22 cellular contexts compared by ENCODE assay signal in the genomic region with DNA sequence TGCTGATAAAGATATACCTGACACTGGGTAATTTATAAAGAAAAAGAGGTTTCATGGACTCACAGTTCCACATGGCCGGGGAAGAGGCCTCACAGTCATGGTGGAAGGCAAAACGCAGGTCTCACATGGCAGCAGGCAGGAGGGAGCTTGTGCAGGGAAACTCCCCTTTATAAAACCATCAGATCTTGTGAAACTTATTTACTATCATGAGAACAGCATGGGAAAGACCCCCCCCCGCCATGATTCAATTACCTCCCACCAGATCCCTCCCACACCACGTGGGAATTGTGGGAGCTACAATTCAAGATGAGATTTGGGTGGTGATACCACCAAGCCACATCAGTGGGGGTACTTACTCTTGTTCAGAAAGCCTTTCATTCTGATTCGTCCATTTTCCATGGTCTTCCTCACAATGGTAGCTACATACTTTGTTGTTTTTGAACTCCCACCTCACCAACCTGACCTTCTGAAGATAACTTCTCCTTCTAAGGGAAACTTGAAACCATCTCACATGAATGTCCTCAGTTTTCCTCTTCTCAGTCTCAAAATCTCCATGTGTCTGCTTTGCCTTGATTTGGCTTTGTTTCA.
"Had no signal": no experiment of that assay in that cellular context is flagged by ENCODE, and none has a peak within 500 bp of the region (broad histone marks: within the 10 kb centered on the region; RNA-seq: fewer than 3 reads in every experiment).

No MANE protein-coding gene starts in this region.

- ATAC-seq: foreskin keratinocyte; left lung; mucosa of descending colon; naive thymus-derived CD4-positive, alpha-beta T cell; right lobe of liver; stimulated activated memory B cell treated with anti-CD40 and anti-IgM and Interleukin-4, amounts not matched to agents 10 μg/mL and 1 μg/mL and 100 μg/mL, for 72 hours; T-helper 17 cell had no signal

- H3K4me3 Mint-ChIP-seq: activated CD4-positive, alpha-beta memory T cell treated with anti-CD3 and anti-CD28 coated beads for 36 hours; dendritic cell treated with granulocyte-macrophage colony-stimulating factor and Interleukin-4, amounts not matched to agents 40 ng/mL and 50 ng/mL, for 4 days; naive thymus-derived CD4-positive, alpha-beta T cell; stimulated activated memory B cell treated with anti-CD40 and anti-IgM and Interleukin-4, amounts not matched to agents 10 μg/mL and 1 μg/mL and 100 μg/mL, for 72 hours; T-helper 17 cell had no signal

- H3K4me1 Mint-ChIP-seq: stimulated activated memory B cell treated with anti-CD40 and anti-IgM and Interleukin-4, amounts not matched to agents 10 μg/mL and 1 μg/mL and 100 μg/mL, for 72 hours; T-helper 17 cell had no signal

- DNase-seq: activated CD4-positive, alpha-beta memory T cell treated with anti-CD3 and anti-CD28 coated beads for 36 hours; activated CD4-positive, CD25-positive, alpha-beta regulatory T cell; activated CD8-positive, alpha-beta memory T cell treated with anti-CD3 and anti-CD28 coated beads, Interleukin-2, amount 50 U/mL, for 48 hours; activated gamma-delta T cell treated with Interleukin-2 at 50 U/mL for 16 hours; effector memory CD4-positive, alpha-beta T cell; foreskin keratinocyte; glutamatergic neuron; hypothalamus; kidney; left lung; mucosa of descending colon; ovary; right lobe of liver; SIG-M5; substantia nigra; T-helper 17 cell; uterus had no signal

- H3K27me3 Mint-ChIP-seq: naive thymus-derived CD4-positive, alpha-beta T cell; stimulated activated memory B cell treated with anti-CD40 and anti-IgM and Interleukin-4, amounts not matched to agents 10 μg/mL and 1 μg/mL and 100 μg/mL, for 72 hours; T-helper 17 cell had no signal

- FAIRE-seq: astrocyte, bronchial epithelial cell, kidney had no signal

- H3K27ac Mint-ChIP-seq: activated CD4-positive, alpha-beta memory T cell treated with anti-CD3 and anti-CD28 coated beads for 36 hours; dendritic cell treated with granulocyte-macrophage colony-stimulating factor and Interleukin-4, amounts not matched to agents 40 ng/mL and 50 ng/mL, for 4 days; naive thymus-derived CD4-positive, alpha-beta T cell; stimulated activated memory B cell treated with anti-CD40 and anti-IgM and Interleukin-4, amounts not matched to agents 10 μg/mL and 1 μg/mL and 100 μg/mL, for 72 hours; T-helper 17 cell had no signal
